Comparison of ENCODE assay signal across 18 cellular contexts in genomic region chr7:31783221-31783620, GRCh38.
"Had no signal": no experiment of that assay in that cellular context is flagged by ENCODE, and none has a peak within 500 bp of the region (broad histone marks: within the 10 kb centered on the region; RNA-seq: fewer than 3 reads in every experiment).

No MANE protein-coding gene starts in this region.

- H3K9me3 ChIP-seq: adrenal gland, ascending aorta, gastroesophageal sphincter, heart left ventricle, tibial nerve had no signal

- DNase-seq: activated T-cell treated with anti-CD3 and anti-CD28 coated beads, Interleukin-2, amount 50 U/mL, for 1 hour; adrenal gland; heart left ventricle; islet precursor cell; left colon; mesenchymal stem cell; naive B cell; posterior cingulate gyrus; retina; stimulated activated CD4-positive, alpha-beta T cell treated with anti-CD3 and anti-CD28 coated beads, Interleukin-4, amount 100 ng/mL, for 24 hours; stimulated activated naive CD8-positive, alpha-beta T cell treated with anti-CD3 and anti-CD28 coated beads, Interleukin-15, Interleukin-2, amounts not matched to agents 100 U/mL and 50 U/mL, for 24 hours; T-cell had no signal

- H3K4me1 ChIP-seq: adrenal gland, ascending aorta had no signal

- H3K27ac ChIP-seq: adrenal gland, ascending aorta, coronary artery, epithelial cell of prostate, gastroesophageal sphincter, heart left ventricle, tibial nerve, VCaP had no signal

- H3K36me3 ChIP-seq: adrenal gland, ascending aorta, gastroesophageal sphincter, tibial nerve had no signal

- H3K4me3 ChIP-seq: adrenal gland, ascending aorta, coronary artery, gastroesophageal sphincter, heart left ventricle, tibial nerve had no signal
